12 cellular contexts compared by ENCODE assay signal in genomic region chr10:12708921-12709320, GRCh38.
DNase-seq lines count a peak whose midpoint lies in the region; ATAC-seq and TF ChIP-seq lines count a peak whose summit lies in the region.
"Had no signal": no experiment of that assay in that cellular context is flagged by ENCODE, and none has a peak within 500 bp of the region (broad histone marks: within the 10 kb centered on the region; RNA-seq: fewer than 3 reads in every experiment).

No MANE protein-coding gene starts in this region.

- H3K4me1 Mint-ChIP-seq in activated B cell treated with CpG ODN at 0.5 μM for 24 hours = peaks cover 23% of the 10 kb centered on the region
- peaks cover 47% of the 10 kb centered on the region for H3K4me1 Mint-ChIP-seq in stimulated activated memory B cell treated with anti-CD40 and anti-IgM and Interleukin-4, amounts not matched to agents 10 μg/mL and 1 μg/mL and 100 μg/mL, for 72 hours

- intact Hi-C loops in activated B cell treated with CpG ODN at 0.5 μM for 24 hours (cut with micrococcal nuclease) = no loop called here

- no peaks in the 10 kb centered on the region for H3K27me3 ChIP-seq in fibroblast of lung (ENCODE audit: control insufficient read depth, insufficient read depth, low read length)
- H3K27me3 ChIP-seq: SJCRH30 had no signal

- TF ChIP-seq CTCF in activated B cell treated with CpG ODN at 0.5 μM for 24 hours (IDR thresholded peaks at IDR 0.05) (no peak), fibroblast of lung (conservative IDR thresholded peaks at IDR 0.05 in 1 of 2, IDR thresholded peaks at IDR 0.05 in 1 of 2; ENCODE audit: low read depth in 1 of 2, low read length in 2 of 2) (no peak)

- H3K4me2 ChIP-seq in fibroblast of lung (ENCODE audit: extremely low read depth, insufficient read depth, low read length) = no peak overlapping the region

- H2AFZ ChIP-seq in fibroblast of lung (ENCODE audit: low read length) = no peak overlapping the region

- ATAC-seq in activated B cell treated with CpG ODN at 0.5 μM for 24 hours (ENCODE audit: low read depth) (no peak), GM21619 (IDR thresholded peaks at IDR 0.05; ENCODE audit: unreplicated experiment) (no peak), HG02759 (IDR thresholded peaks at IDR 0.05; ENCODE audit: unreplicated experiment) (no peak)
- no peak for ATAC-seq in stimulated activated memory B cell treated with anti-CD40 and anti-IgM and Interleukin-4, amounts not matched to agents 10 μg/mL and 1 μg/mL and 100 μg/mL, for 72 hours

- POLR2A ChIA-PET in activated B cell treated with CpG ODN at 0.5 μM for 24 hours (lab: Charles Lee) = interaction anchor here (0.7 kb wide), 1 partner anchor 42 kb away, joined by 4 read pairs; no protein-coding TSS in a partner anchor

- no peaks in the 10 kb centered on the region for H3K9me3 Mint-ChIP-seq in activated B cell treated with CpG ODN at 0.5 μM for 24 hours
- H3K9me3 Mint-ChIP-seq in stimulated activated memory B cell treated with anti-CD40 and anti-IgM and Interleukin-4, amounts not matched to agents 10 μg/mL and 1 μg/mL and 100 μg/mL, for 72 hours = no peaks in the 10 kb centered on the region

- H3K4me1 ChIP-seq in fibroblast of lung (ENCODE audit: control insufficient read depth, extremely low read depth, insufficient read depth, low read length) = peaks cover 46% of the 10 kb centered on the region

- H3K27ac ChIP-seq in fibroblast of lung (ENCODE audit: insufficient read depth, low read length) = peak overlapping the region; percentile 10
- H3K27ac ChIP-seq: 22Rv1, SJCRH30 had no signal

- no peaks in the 10 kb centered on the region for H3K9me3 ChIP-seq in fibroblast of lung (ENCODE audit: control insufficient read depth, insufficient read depth, low read depth, low read length)
- H3K9me3 ChIP-seq: SJCRH30 had no signal

- no peak overlapping the region for H3K4me3 Mint-ChIP-seq in activated B cell treated with CpG ODN at 0.5 μM for 24 hours
- no peak overlapping the region for H3K4me3 Mint-ChIP-seq in stimulated activated memory B cell treated with anti-CD40 and anti-IgM and Interleukin-4, amounts not matched to agents 10 μg/mL and 1 μg/mL and 100 μg/mL, for 72 hours

- no peaks in the 10 kb centered on the region for H3K79me2 ChIP-seq in fibroblast of lung (ENCODE audit: control insufficient read depth, insufficient read depth, low read length)

- CTCF ChIA-PET in activated B cell treated with CpG ODN at 0.5 μM for 24 hours (lab: Charles Lee) = interaction anchor here (0.8 to 5.2 kb wide), 5 partner anchors 9 to 494 kb away, joined by 3 to 65 read pairs (median 5); no protein-coding TSS in a partner anchor

- no peaks in the 10 kb centered on the region for H4K20me1 ChIP-seq in fibroblast of lung (ENCODE audit: control insufficient read depth, extremely low read depth, insufficient read depth, low read length)

- no peaks in the 10 kb centered on the region for H3K27me3 Mint-ChIP-seq in activated B cell treated with CpG ODN at 0.5 μM for 24 hours
- no peaks in the 10 kb centered on the region for H3K27me3 Mint-ChIP-seq in stimulated activated memory B cell treated with anti-CD40 and anti-IgM and Interleukin-4, amounts not matched to agents 10 μg/mL and 1 μg/mL and 100 μg/mL, for 72 hours

- no peak overlapping the region for H3K9ac ChIP-seq in fibroblast of lung (ENCODE audit: insufficient read depth, low read length)

- H3K4me3 ChIP-seq in fibroblast of lung (replicated peaks in 1 of 4; ENCODE audit: control extremely low read depth in 1 of 4, insufficient read depth in 1 of 4, low read depth in 3 of 4, low read length in 4 of 4) = no peak overlapping the region
- H3K4me3 ChIP-seq: SJCRH30 had no signal

- DNase-seq in DMS 273 (lab: John Stamatoyannopoulos, UW; ENCODE audit: unreplicated experiment) = peak; percentile 14
- no peak for DNase-seq in DMS 273 treated with DMSO at 0.1 percent for 48 hours (lab: John Stamatoyannopoulos, UW)
- no peak for DNase-seq in activated B cell treated with CpG ODN at 0.5 μM for 24 hours
- peak in 1 of 2 donors; percentile 84 for DNase-seq in fibroblast of lung (ENCODE audit: low read depth in 2 of 2)
- no peak for DNase-seq in activated effector memory CD4-positive, alpha-beta T cell treated with anti-CD3 and anti-CD28 coated beads, Interleukin-2, amount 50 U/mL, for 16 hours
- DNase-seq: NCI-H1694 treated with DMSO at 0.1 percent for 48 hours; stimulated activated CD4-positive, alpha-beta T cell treated with anti-CD3 and anti-CD28 coated beads, Interleukin-4, amount 100 ng/mL, for 24 hours had no signal

- peaks cover 5% of the 10 kb centered on the region for H3K36me3 Mint-ChIP-seq in activated B cell treated with CpG ODN at 0.5 μM for 24 hours (ENCODE audit: low read depth)
- no peaks in the 10 kb centered on the region for H3K36me3 Mint-ChIP-seq in stimulated activated memory B cell treated with anti-CD40 and anti-IgM and Interleukin-4, amounts not matched to agents 10 μg/mL and 1 μg/mL and 100 μg/mL, for 72 hours

- H3K27ac Mint-ChIP-seq in activated B cell treated with CpG ODN at 0.5 μM for 24 hours = peak overlapping the region; percentile 35
- H3K27ac Mint-ChIP-seq in stimulated activated memory B cell treated with anti-CD40 and anti-IgM and Interleukin-4, amounts not matched to agents 10 μg/mL and 1 μg/mL and 100 μg/mL, for 72 hours = peak overlapping the region; percentile 57

- no peaks in the 10 kb centered on the region for H3K36me3 ChIP-seq in fibroblast of lung (ENCODE audit: control insufficient read depth, insufficient read depth, low read length)
- H3K36me3 ChIP-seq: SJCRH30 had no signal
